In the genomic region with DNA sequence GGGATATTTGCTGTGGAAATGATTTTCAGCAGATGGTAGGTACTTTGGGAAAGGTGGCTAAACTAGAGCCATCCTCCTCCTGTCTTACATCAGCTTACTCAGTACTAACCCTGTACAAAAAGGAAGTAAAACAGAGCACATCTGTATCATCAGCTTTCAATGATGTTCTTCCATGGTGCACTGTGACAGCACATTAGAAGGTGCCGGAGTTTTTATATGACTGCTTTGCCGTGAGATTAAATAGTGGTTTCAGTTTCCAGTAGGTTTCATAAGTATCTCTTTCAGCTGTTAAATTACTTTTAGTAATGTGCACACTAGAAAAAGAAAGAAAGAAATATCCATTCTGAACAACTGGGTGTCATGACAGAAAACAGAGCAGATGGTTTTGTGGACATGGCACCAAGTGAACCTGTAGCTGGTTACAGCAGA, we compare ENCODE assay signal across 8 cellular contexts.
DNase-seq lines count a peak whose midpoint lies in the region; ATAC-seq, FAIRE-seq and TF ChIP-seq lines count a peak whose summit lies in the region.

No MANE protein-coding gene starts in this region.

- no peak for TF ChIP-seq CTCF in pancreas (IDR thresholded peaks at IDR 0.05)

- 69 to 72% methylated on average over 2 of the region's 2 CpGs for WGBS in pancreas, 2 donors

- H3K4me3 ChIP-seq in adipocyte (ENCODE audit: low read length) = peak overlapping the region; percentile 67
- no peak overlapping the region for H3K4me3 ChIP-seq in pancreas

- FAIRE-seq in pancreas (lab: Jason Lieb, UNC) = no peak

- peak overlapping the region in 1 of 4 donors; percentile 17 for H3K27ac ChIP-seq in pancreas

- H3K27me3 ChIP-seq in adipocyte (replicated peaks; ENCODE audit: control insufficient read depth, insufficient read depth, low read length) = no peaks in the 10 kb centered on the region
- no peaks in the 10 kb centered on the region for H3K27me3 ChIP-seq in pancreas

- no peaks in the 10 kb centered on the region for H3K36me3 ChIP-seq in adipocyte (ENCODE audit: control insufficient read depth, insufficient read depth, low read length, severe bottlenecking)
- no peaks in the 10 kb centered on the region for H3K36me3 ChIP-seq in pancreas

- peak; percentile 97 for ATAC-seq in GM19438 (IDR thresholded peaks at IDR 0.05; ENCODE audit: low read depth, unreplicated experiment)
- peak; percentile 97 for ATAC-seq in HG03442 (IDR thresholded peaks at IDR 0.05; ENCODE audit: unreplicated experiment)
- peak in 3 of 4 donors; percentile 55 to 59 (median 57) for ATAC-seq in pancreas

- H3K4me1 ChIP-seq in adipocyte (ENCODE audit: control insufficient read depth, insufficient read depth, low read length) (peaks cover 44% of the 10 kb centered on the region), pancreas (no peaks in the 10 kb centered on the region)

- H3K9me3 ChIP-seq in adipocyte (ENCODE audit: control insufficient read depth, low read length) (no peaks in the 10 kb centered on the region), pancreas (no peaks in the 10 kb centered on the region)

- peak overlapping the region; percentile 62 for H3K9ac ChIP-seq in adipocyte (ENCODE audit: low read length)

- intact Hi-C loops in pancreas (cut with DNase I) = no loop called here

- DNase-seq in EH (ENCODE audit: low read depth) = peak; percentile 44
- peak; percentile 31 for DNase-seq in adipocyte (ENCODE audit: low read depth)
- no peak for DNase-seq in pancreas
- DNase-seq in COLO668 (lab: John Stamatoyannopoulos, UW; ENCODE audit: unreplicated experiment) = no peak
- no peak for DNase-seq in foreskin melanocyte
- no peak for DNase-seq in LoVo (ENCODE audit: low spot score)

Comparison
In these comparisons a context has a peak if more than half of its experiments do, and no peak if none do; other contexts are left out.
1. DNase-seq: peak in EH (single experiment) and adipocyte (single experiment); none in pancreas (0 of 6), COLO668 (single experiment), foreskin melanocyte (single experiment) and LoVo (single experiment).
2. Peak in every context shown above with its lines, with median percentiles within 50 percentile points of each other: ATAC-seq.